Comparison of ENCODE assay signal across 13 cellular contexts in genomic region chr11:75023446-75024067, GRCh38. TPM values are rescaled to one million over a fixed set of nuclear protein-coding genes. Genes with fewer than 3 reads are reported as not detected.
DNase-seq lines count a peak whose midpoint lies in the region; FAIRE-seq and TF ChIP-seq lines count a peak whose summit lies in the region.
"Had no signal": no experiment of that assay in that cellular context is flagged by ENCODE, and none has a peak within 500 bp of the region (broad histone marks: within the 10 kb centered on the region; RNA-seq: fewer than 3 reads in every experiment).

No MANE protein-coding gene starts in this region.

- H3K9ac ChIP-seq in OCI-LY3 (ENCODE audit: low read length): peak overlapping the region; percentile 23; the same call in 1 of the 2 replicates
- H3K9ac ChIP-seq in H1 (replicated peaks in 1 of 4; ENCODE audit: extremely low read depth in 1 of 4, low read depth in 3 of 4, low read length in 3 of 4): no peak overlapping the region
- H3K9ac ChIP-seq in parathyroid adenoma: no peak overlapping the region
- H3K9ac ChIP-seq: neural progenitor cell had no signal

- peaks cover 3% of the 10 kb centered on the region for H3K36me3 Mint-ChIP-seq in activated naive CD4-positive, alpha-beta T cell treated with anti-CD3 and anti-CD28 coated beads, Interleukin-2, amount 10 ng/mL, durations not matched to agents 7 days and 5 days

- H3K4me2 ChIP-seq in OCI-LY3 (ENCODE audit: low read length): peak overlapping the region; percentile 3; the same call in 1 of the 2 replicates
- no peak overlapping the region for H3K4me2 ChIP-seq in H1 (ENCODE audit: insufficient read depth in 1 of 2, low read depth in 2 of 2, low read length in 2 of 2)
- no peak overlapping the region for H3K4me2 ChIP-seq in parathyroid adenoma (ENCODE audit: low read length)
- H3K4me2 ChIP-seq: neural progenitor cell had no signal

- no peak overlapping the region for H3K23ac ChIP-seq in H1 (ENCODE audit: insufficient read length)

- POLR2A ChIA-PET in H1 (lab: Charles Lee; ENCODE audit: partially characterized antibody): interaction anchor here (0.9 kb wide), 1 partner anchor 117 kb away, joined by 3 read pairs; no protein-coding TSS in a partner anchor

- no peak overlapping the region for H4K8ac ChIP-seq in H1 (ENCODE audit: extremely low read depth, insufficient read depth, low read length)

- no peaks in the 10 kb centered on the region for H3K79me2 ChIP-seq in OCI-LY3 (ENCODE audit: low read length)
- no peaks in the 10 kb centered on the region for H3K79me2 ChIP-seq in H1 (ENCODE audit: control insufficient read depth in 1 of 2, insufficient read depth in 2 of 2, low read length in 2 of 2)
- no peaks in the 10 kb centered on the region for H3K79me2 ChIP-seq in parathyroid adenoma

- peaks cover 3% of the 10 kb centered on the region for H3K9me3 Mint-ChIP-seq in activated naive CD4-positive, alpha-beta T cell treated with anti-CD3 and anti-CD28 coated beads, Interleukin-2, amount 10 ng/mL, durations not matched to agents 7 days and 5 days
- H3K9me3 Mint-ChIP-seq: activated naive CD8-positive, alpha-beta T cell treated with anti-CD3 and anti-CD28 coated beads, Interleukin-2, amount 50 U/mL, for 24 hours had no signal

- H4K91ac ChIP-seq in H1 (replicated peaks; ENCODE audit: insufficient read length, low read length): no peak overlapping the region

- no peaks in the 10 kb centered on the region for H3K23me2 ChIP-seq in H1 (ENCODE audit: low read depth, low read length)

- no peak overlapping the region for H3K27ac Mint-ChIP-seq in activated naive CD4-positive, alpha-beta T cell treated with anti-CD3 and anti-CD28 coated beads, Interleukin-2, amount 10 ng/mL, durations not matched to agents 7 days and 5 days
- H3K27ac Mint-ChIP-seq: activated naive CD8-positive, alpha-beta T cell treated with anti-CD3 and anti-CD28 coated beads, Interleukin-2, amount 50 U/mL, for 24 hours; neural progenitor cell had no signal

- peak overlapping the region; percentile 44; the same call in 1 of the 2 replicates for H2BK5ac ChIP-seq in H1 (ENCODE audit: low read depth, low read length)

- CTCF ChIA-PET in H1 (lab: Charles Lee; ENCODE audit: partially characterized antibody): interaction anchor here (0.6 to 8.9 kb wide), 30 partner anchors 9 to 1209 kb away, joined by 3 to 142 read pairs (median 6); partner anchors contain the start of gene TPBGL
- CTCF ChIA-PET in activated naive CD4-positive, alpha-beta T cell treated with anti-CD3 and anti-CD28 coated beads, Interleukin-2, amount 10 ng/mL, durations not matched to agents 7 days and 5 days (lab: Charles Lee): interaction anchor here (0.9 to 8.0 kb wide), 20 partner anchors 8 to 248 kb away, joined by 3 to 66 read pairs (median 8); partner anchors contain the start of gene NEU3

- H3K14ac ChIP-seq in H1 (ENCODE audit: insufficient read length): no peak overlapping the region

- WGBS in H1 (ENCODE audit: extremely low coverage in 1 of 2, insufficient coverage in 1 of 2, insufficient read length in 1 of 2, insufficient replicate concordance in 2 of 2, low coverage in 1 of 2, low lambda C conversion rate in 2 of 2, missing lambda C conversion rate in 1 of 2), 2 experiments: 84% methylated on average over 6 of the region's 6 CpGs; no CpG with 5 or more reads in 1 of the 2 experiments

- H3K4ac ChIP-seq in H1 (replicated peaks; ENCODE audit: insufficient read length, low read depth, low read length): no peak overlapping the region

- H3K4me3 ChIP-seq in OCI-LY3 (ENCODE audit: low read length) (no peak overlapping the region), H1 (ENCODE audit: extremely low read depth in 1 of 4, insufficient read depth in 2 of 4, low read depth in 3 of 4, low read length in 4 of 4) (no peak overlapping the region), parathyroid adenoma (ENCODE audit: low read depth, low read length) (no peak overlapping the region)
- H3K4me3 ChIP-seq: body of pancreas, neural progenitor cell, upper lobe of left lung had no signal

- DNase-seq in Ammon's horn (ENCODE audit: low spot score): peak; percentile 30
- DNase-seq in H1 (ENCODE audit: low read depth in 1 of 2, low spot score in 2 of 2): no peak
- no peak for DNase-seq in NCI-H446 treated with DMSO at 0.1 percent for 48 hours (lab: John Stamatoyannopoulos, UW)
- DNase-seq in DMS153 treated with DMSO at 0.1 percent for 48 hours (lab: John Stamatoyannopoulos, UW; ENCODE audit: unreplicated experiment): no peak
- no peak for DNase-seq in activated naive CD4-positive, alpha-beta T cell treated with anti-CD3 and anti-CD28 coated beads, Interleukin-2, amount 10 ng/mL, durations not matched to agents 7 days and 5 days
- DNase-seq in epidermal melanocyte (ENCODE audit: insufficient read length, low spot score): no peak

- no peak overlapping the region for H2BK15ac ChIP-seq in H1 (ENCODE audit: low read length)

- no peaks in the 10 kb centered on the region for H3K4me1 Mint-ChIP-seq in activated naive CD4-positive, alpha-beta T cell treated with anti-CD3 and anti-CD28 coated beads, Interleukin-2, amount 10 ng/mL, durations not matched to agents 7 days and 5 days
- H3K4me1 Mint-ChIP-seq: activated naive CD8-positive, alpha-beta T cell treated with anti-CD3 and anti-CD28 coated beads, Interleukin-2, amount 50 U/mL, for 24 hours; neural progenitor cell had no signal

- H2AFZ ChIP-seq in OCI-LY3 (ENCODE audit: low read depth, low read length) (no peak overlapping the region), H1 (ENCODE audit: low read length) (no peak overlapping the region), parathyroid adenoma (no peak overlapping the region)
- H2AFZ ChIP-seq: neural progenitor cell had no signal

- H3K36me3 ChIP-seq in OCI-LY3 (replicated peaks; ENCODE audit: low read depth, low read length) (no peaks in the 10 kb centered on the region), H1 (ENCODE audit: control insufficient read depth in 2 of 4, insufficient read depth in 4 of 4, low read length in 3 of 4) (no peaks in the 10 kb centered on the region), parathyroid adenoma (ENCODE audit: control insufficient read depth, insufficient read depth, low read length) (no peaks in the 10 kb centered on the region)
- H3K36me3 ChIP-seq: neural progenitor cell, upper lobe of left lung had no signal

- no peak overlapping the region for H2BK20ac ChIP-seq in H1 (ENCODE audit: low read length)

- no peak overlapping the region for H4K5ac ChIP-seq in H1 (ENCODE audit: insufficient read length, low read depth, low read length)

- H3K79me1 ChIP-seq in H1 (ENCODE audit: low read depth, low read length): no peaks in the 10 kb centered on the region

- H3K27me3 ChIP-seq in OCI-LY3 (ENCODE audit: low read depth, low read length) (no peaks in the 10 kb centered on the region), H1 (replicated peaks in 1 of 4; ENCODE audit: control insufficient read depth in 3 of 4, extremely low read depth in 1 of 4, insufficient read depth in 3 of 4, low read length in 3 of 4) (no peaks in the 10 kb centered on the region), parathyroid adenoma (ENCODE audit: control insufficient read depth, insufficient read depth, low read length) (no peaks in the 10 kb centered on the region)
- H3K27me3 ChIP-seq: body of pancreas, neural progenitor cell, upper lobe of left lung had no signal

- TF ChIP-seq POLR2A in H1 (IDR thresholded peaks at IDR 0.05; ENCODE audit: control extremely low read depth in 1 of 2, low read depth in 2 of 2, low read length in 2 of 2): no peak

- H3K9me3 ChIP-seq in OCI-LY3 (ENCODE audit: insufficient read depth, low read length): no peaks in the 10 kb centered on the region
- H3K9me3 ChIP-seq in H1 (ENCODE audit: insufficient read depth in 2 of 2, low read depth in 1 of 2, low read length in 1 of 2): peaks cover 10 to 19% of the 10 kb centered on the region in 2 experiments; a peak in 2 of 4 replicates
- H3K9me3 ChIP-seq in parathyroid adenoma (ENCODE audit: control insufficient read depth, low read length): no peaks in the 10 kb centered on the region
- H3K9me3 ChIP-seq: body of pancreas, upper lobe of left lung had no signal

- H3K4me1 ChIP-seq in OCI-LY3 (ENCODE audit: low read length) (peaks cover 39% of the 10 kb centered on the region), H1 (replicated peaks in 1 of 4; ENCODE audit: control insufficient read depth in 3 of 4, insufficient read depth in 4 of 4, low read length in 3 of 4) (no peaks in the 10 kb centered on the region; a peak in 2 of 7 replicates), parathyroid adenoma (peaks cover 8% of the 10 kb centered on the region)
- H3K4me1 ChIP-seq: neural progenitor cell, upper lobe of left lung had no signal

- H3K27ac ChIP-seq in OCI-LY3 (ENCODE audit: low read length) (peak overlapping the region; percentile 28; the same call in 1 of the 2 replicates), H1 (ENCODE audit: low read depth, low read length) (no peak overlapping the region), parathyroid adenoma (peak overlapping the region; percentile 77)
- H3K27ac ChIP-seq: neural progenitor cell, upper lobe of left lung had no signal

- no peak overlapping the region for H2BK12ac ChIP-seq in H1 (ENCODE audit: low read depth, low read length)

- no peak overlapping the region for H3K4me3 Mint-ChIP-seq in activated naive CD4-positive, alpha-beta T cell treated with anti-CD3 and anti-CD28 coated beads, Interleukin-2, amount 10 ng/mL, durations not matched to agents 7 days and 5 days
- H3K4me3 Mint-ChIP-seq: activated naive CD8-positive, alpha-beta T cell treated with anti-CD3 and anti-CD28 coated beads, Interleukin-2, amount 50 U/mL, for 24 hours; neural progenitor cell had no signal

- H2BK120ac ChIP-seq in H1 (replicated peaks; ENCODE audit: low read depth, low read length): no peak overlapping the region

- no peak overlapping the region for H3K18ac ChIP-seq in H1 (ENCODE audit: extremely low read depth, low read length)

- no peak overlapping the region for H3K56ac ChIP-seq in H1 (replicated peaks; ENCODE audit: insufficient read length, low read depth, low read length)

- no peaks in the 10 kb centered on the region for H3K27me3 Mint-ChIP-seq in activated naive CD4-positive, alpha-beta T cell treated with anti-CD3 and anti-CD28 coated beads, Interleukin-2, amount 10 ng/mL, durations not matched to agents 7 days and 5 days
- H3K27me3 Mint-ChIP-seq: activated naive CD8-positive, alpha-beta T cell treated with anti-CD3 and anti-CD28 coated beads, Interleukin-2, amount 50 U/mL, for 24 hours had no signal

- TF ChIP-seq RAD21 in H1 (IDR thresholded peaks at IDR 0.05 in 1 of 2, conservative IDR thresholded peaks at IDR 0.05 in 1 of 2; ENCODE audit: low read depth in 2 of 2, low read length in 2 of 2): no peak

- TF ChIP-seq CTCF in OCI-LY3 (IDR thresholded peaks at IDR 0.05; ENCODE audit: low read depth, low read length) (no peak), H1 (IDR thresholded peaks at IDR 0.05; ENCODE audit: control extremely low read depth in 1 of 3, insufficient read depth in 1 of 3, low read depth in 1 of 3, low read length in 3 of 3) (no peak), parathyroid adenoma (IDR thresholded peaks at IDR 0.05) (no peak)

- no peak overlapping the region for H2AK5ac ChIP-seq in H1 (ENCODE audit: low read depth, low read length)

- H4K20me1 ChIP-seq in OCI-LY3 (ENCODE audit: insufficient read depth, low read length) (no peaks in the 10 kb centered on the region), H1 (replicated peaks in 1 of 2; ENCODE audit: control insufficient read depth in 1 of 2, insufficient read depth in 2 of 2, low read length in 2 of 2) (no peaks in the 10 kb centered on the region)

- no peak for FAIRE-seq in H1 (lab: Jason Lieb, UNC)
- FAIRE-seq: H54 had no signal

- no peak for TF ChIP-seq EP300 in H1 (IDR thresholded peaks at IDR 0.05; ENCODE audit: borderline replicate concordance in 1 of 2, low read depth in 2 of 2, low read length in 2 of 2)

RNA-seq across cellular contexts. Expression of gene NEU3, which starts 34.8 kb away (rescaled TPM):
- 15.6 and 17.8 TPM in 2 replicates for total RNA-seq in H1 (2021; fragmentation: NEBNext Ultra II Directional; extraction: Animal tissue kit (Norgen Biotek cat#: 25700))
- polyA plus RNA-seq in H1 (2011; rRNA removed): 8.9 and 11.9 TPM in 2 replicates
- 10.1 TPM for polyA plus RNA-seq in H1 (2011; cell fraction: cytosol; rRNA removed)
- polyA plus RNA-seq in H1 (2011; cell fraction: nucleus; rRNA removed): 19.6 TPM
- polyA plus RNA-seq in H1 (2012, experiment 1 of 2): 7.4 to 10.6 TPM (median 9.7 TPM) in 4 replicates
- 3.4 TPM for polyA plus RNA-seq in H1 (2012, experiment 2 of 2)
- 10.1 TPM for polyA plus RNA-seq in H1 (2013, experiment 1 of 2)
- polyA plus RNA-seq in H1 (2013, experiment 2 of 2): 11.4 TPM
- 37.5 and 47.4 TPM in 2 replicates for polyA minus RNA-seq in H1 (2011; rRNA and poly(A)+ RNA removed)
- 20.9 TPM for polyA minus RNA-seq in H1 (2011; cell fraction: cytosol; rRNA and poly(A)+ RNA removed)
- polyA minus RNA-seq in H1 (2011; cell fraction: nucleus; rRNA and poly(A)+ RNA removed): 22.9 TPM
